In genomic region chrX:80812176-80812575, GRCh38 we compare ENCODE assay signal across 9 cellular contexts. TPM values are rescaled to one million over a fixed set of nuclear protein-coding genes. Genes with fewer than 3 reads are reported as not detected.
DNase-seq lines count a peak whose midpoint lies in the region; ATAC-seq and TF ChIP-seq lines count a peak whose summit lies in the region.
"Had no signal": no experiment of that assay in that cellular context is flagged by ENCODE, and none has a peak within 500 bp of the region (broad histone marks: within the 10 kb centered on the region; RNA-seq: fewer than 3 reads in every experiment).

No MANE protein-coding gene starts in this region.

- POLR2A ChIA-PET in BJ (lab: Charles Lee): no interaction called here

- CTCF ChIA-PET in BJ (lab: Yijun Ruan, JAX): no interaction called here

- H3K36me3 ChIP-seq in BJ (ENCODE audit: control insufficient read depth, insufficient read depth, low read length): no peaks in the 10 kb centered on the region

- TF ChIP-seq CTCF in BJ (IDR thresholded peaks at IDR 0.05; ENCODE audit: insufficient read depth, low read depth, low read length): peak; percentile 16; the same call in 1 of the 2 replicates

- no peak for DNase-seq in BJ (ENCODE audit: low read depth)
- DNase-seq in SKM-1 (lab: John Stamatoyannopoulos, UW; ENCODE audit: unreplicated experiment): peak; percentile 33
- DNase-seq in ecto neural progenitor cell (ENCODE audit: low spot score): peak; percentile 52
- peak; percentile 49 for DNase-seq in renal cortical epithelial cell (ENCODE audit: low read depth)
- no peak for DNase-seq in NCI-H2196 treated with DMSO at 0.1 percent for 48 hours (lab: John Stamatoyannopoulos, UW; ENCODE audit: unreplicated experiment)
- no peak for DNase-seq in retina

- ATAC-seq in GM18868 (IDR thresholded peaks at IDR 0.05; ENCODE audit: unreplicated experiment): peak; percentile 51
- peak; percentile 44 for ATAC-seq in HG03175 (IDR thresholded peaks at IDR 0.05; ENCODE audit: unreplicated experiment)

- no peaks in the 10 kb centered on the region for H3K27me3 ChIP-seq in BJ (ENCODE audit: control insufficient read depth, insufficient read depth, low read length)

- no peak overlapping the region for H3K4me3 ChIP-seq in BJ (ENCODE audit: low read depth, low read length)
- H3K4me3 ChIP-seq: dorsolateral prefrontal cortex had no signal

RNA-seq across cellular contexts. Expression of gene BRWD3, which starts 2.5 kb away (rescaled TPM):
- polyA plus RNA-seq in BJ (2011; rRNA removed): 2.4 and 6.6 TPM in 2 replicates
- 10.4 and 14.6 TPM in 2 replicates for polyA minus RNA-seq in BJ (2011; rRNA and poly(A)+ RNA removed)
- total RNA-seq in renal cortical epithelial cell: 9.4 and 25.6 TPM in 2 replicates

Comparison
In these comparisons a context has a peak if more than half of its experiments do, and no peak if none do; other contexts are left out.
1. DNase-seq: peak in SKM-1 (single experiment), ecto neural progenitor cell (single experiment) and renal cortical epithelial cell (single experiment); none in BJ (single experiment), NCI-H2196 treated with DMSO at 0.1 percent for 48 hours (single experiment) and retina (single experiment).